1 cellular context compared by ENCODE assay signal in the genomic region with DNA sequence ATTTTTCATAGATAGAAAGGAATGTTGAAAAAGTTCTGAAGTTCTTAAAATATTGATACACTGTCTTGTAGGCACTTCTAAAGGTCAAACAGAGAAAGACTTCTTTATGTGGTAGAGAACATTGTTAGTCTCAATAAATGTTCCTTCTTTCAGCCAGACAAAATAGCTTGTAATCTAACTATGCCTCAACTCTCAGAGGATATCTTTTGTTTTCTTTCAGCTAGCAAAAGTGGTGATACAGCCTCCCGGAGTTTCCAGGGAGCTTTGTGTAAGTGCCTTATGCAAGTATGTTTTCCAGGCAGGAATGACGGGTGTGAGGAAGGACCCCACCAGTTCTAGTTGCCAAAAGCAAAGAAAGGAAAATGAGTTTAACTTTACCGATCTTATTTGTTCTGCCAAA.
TF ChIP-seq lines count a peak whose summit lies in the region.

No MANE protein-coding gene starts in this region.

TF ChIP-seq in SK-N-SH, 30 proteins besides CTCF, POLR2A, EP300 and RAD21 (continued from another document):
- TF ChIP-seq, protein P1, sequence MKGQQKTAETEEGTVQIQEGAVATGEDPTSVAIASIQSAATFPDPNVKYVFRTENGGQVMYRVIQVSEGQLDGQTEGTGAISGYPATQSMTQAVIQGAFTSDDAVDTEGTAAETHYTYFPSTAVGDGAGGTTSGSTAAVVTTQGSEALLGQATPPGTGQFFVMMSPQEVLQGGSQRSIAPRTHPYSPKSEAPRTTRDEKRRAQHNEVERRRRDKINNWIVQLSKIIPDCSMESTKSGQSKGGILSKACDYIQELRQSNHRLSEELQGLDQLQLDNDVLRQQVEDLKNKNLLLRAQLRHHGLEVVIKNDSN (IDR thresholded peaks at IDR 0.05; ENCODE audit: borderline replicate concordance, low read depth) = no peak
- TF ChIP-seq SMC3 (IDR thresholded peaks at IDR 0.05; ENCODE audit: low read depth, low read length) (no peak), MXI1 (IDR thresholded peaks at IDR 0.05; ENCODE audit: low read depth, low read length) (no peak), EZH2phosphoT487 (IDR thresholded peaks at IDR 0.05; ENCODE audit: borderline replicate concordance, low read depth) (no peak), YY1 (IDR thresholded peaks at IDR 0.05; ENCODE audit: low read depth) (no peak)
TF ChIP-seq in SK-N-SH: peak in this region for 0.
